Comparison of ENCODE assay signal across 9 cellular contexts in the genomic region with DNA sequence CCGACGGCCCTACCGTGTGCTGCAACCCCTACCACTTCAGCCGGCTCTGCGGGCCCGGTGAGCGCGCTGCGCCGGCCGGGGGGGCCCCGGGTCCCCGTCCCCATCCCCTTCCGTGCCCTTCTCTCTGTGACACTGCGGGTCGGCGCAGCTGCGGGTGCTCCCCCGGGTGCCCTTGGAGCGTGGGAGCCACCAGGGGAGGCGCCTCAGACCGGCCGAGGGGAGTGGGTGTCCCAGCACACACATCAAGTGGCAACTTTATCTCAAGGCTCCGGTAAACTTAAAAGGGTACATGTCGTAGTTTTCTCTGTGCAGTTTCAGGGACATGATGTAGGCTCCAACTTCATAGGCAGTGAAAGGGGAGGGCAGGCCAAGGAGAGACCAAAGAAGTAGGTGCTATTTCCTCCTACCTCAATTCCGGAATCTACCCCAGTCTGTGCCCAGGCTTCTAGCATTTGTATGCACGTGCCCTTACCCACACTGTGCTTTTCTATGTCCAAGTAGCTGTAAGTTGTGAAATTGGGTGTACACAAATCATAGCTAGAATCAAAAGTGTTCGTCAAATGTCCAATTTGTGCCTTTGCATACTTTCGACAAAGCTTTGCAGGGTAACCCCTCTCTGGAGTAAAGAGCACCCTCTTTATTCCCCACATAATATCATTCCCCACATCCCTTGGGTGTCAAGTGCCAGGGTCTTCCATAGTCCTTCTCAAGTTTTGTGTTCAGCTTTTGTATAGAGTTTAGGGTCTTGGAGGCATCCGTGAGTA. TPM values are rescaled to one million over a fixed set of nuclear protein-coding genes. Genes with fewer than 3 reads are reported as not detected.
DNase-seq lines count a peak whose midpoint lies in the region; ATAC-seq, FAIRE-seq and TF ChIP-seq lines count a peak whose summit lies in the region.
"Had no signal": no experiment of that assay in that cellular context is flagged by ENCODE, and none has a peak within 500 bp of the region (broad histone marks: within the 10 kb centered on the region; RNA-seq: fewer than 3 reads in every experiment).

No MANE protein-coding gene starts in this region.

- no peak overlapping the region for H3K4me3 ChIP-seq in CD8-positive, alpha-beta memory T cell (ENCODE audit: low read length)
- peak overlapping the region; percentile 54 to 83 (median 62); a peak in 7 of 8 replicates for H3K4me3 ChIP-seq in H1 (ENCODE audit: extremely low read depth in 1 of 4, insufficient read depth in 2 of 4, low read depth in 3 of 4, low read length in 4 of 4)
- H3K4me3 ChIP-seq in neutrophil (ENCODE audit: low read depth in 1 of 2, low read length in 1 of 2): peak overlapping the region; percentile 36 to 86

- H2BK15ac ChIP-seq in H1 (ENCODE audit: low read length): no peak overlapping the region

- H3K36me3 Mint-ChIP-seq in CD8-positive, alpha-beta memory T cell: no peaks in the 10 kb centered on the region

- no peak overlapping the region for H4K5ac ChIP-seq in H1 (ENCODE audit: insufficient read length, low read depth, low read length)

- H3K23me2 ChIP-seq in H1 (ENCODE audit: low read depth, low read length): peaks cover 26% of the 10 kb centered on the region; the same call in 1 of the 2 replicates

- no peak overlapping the region for H2BK120ac ChIP-seq in H1 (replicated peaks; ENCODE audit: low read depth, low read length)

- CTCF ChIA-PET in CD8-positive, alpha-beta memory T cell (lab: Charles Lee): interaction anchor here (0.6 to 1.9 kb wide), 2 partner anchors 17 to 49 kb away, joined by 3 to 4 read pairs; no protein-coding TSS in a partner anchor
- CTCF ChIA-PET in H1 (lab: Charles Lee; ENCODE audit: partially characterized antibody): interaction anchor here (0.8 to 16.9 kb wide), 15 partner anchors 20 to 1319 kb away, joined by 3 to 361 read pairs (median 5); no protein-coding TSS in a partner anchor

- H4K91ac ChIP-seq in H1 (replicated peaks; ENCODE audit: insufficient read length, low read length): no peak overlapping the region

- 21% methylated on average over 27 of the region's 30 CpGs; no CpG with 5 or more reads in 1 of the 2 experiments for WGBS in H1 (ENCODE audit: extremely low coverage in 1 of 2, insufficient coverage in 1 of 2, insufficient read length in 1 of 2, insufficient replicate concordance in 2 of 2, low coverage in 1 of 2, low lambda C conversion rate in 2 of 2, missing lambda C conversion rate in 1 of 2), 2 experiments

- no peaks in the 10 kb centered on the region for H3K9me3 ChIP-seq in CD8-positive, alpha-beta memory T cell (ENCODE audit: low read length)
- H3K9me3 ChIP-seq in H1 (ENCODE audit: insufficient read depth in 2 of 2, low read depth in 1 of 2, low read length in 1 of 2): no peaks in the 10 kb centered on the region
- no peaks in the 10 kb centered on the region for H3K9me3 ChIP-seq in neutrophil

- no peak overlapping the region for H2AFZ ChIP-seq in H1 (ENCODE audit: low read length)

- H3K27me3 ChIP-seq in CD8-positive, alpha-beta memory T cell (ENCODE audit: insufficient read depth, low read length, poor library complexity, severe bottlenecking): peaks cover 20% of the 10 kb centered on the region
- H3K27me3 ChIP-seq in H1 (replicated peaks in 1 of 4; ENCODE audit: control insufficient read depth in 3 of 4, extremely low read depth in 1 of 4, insufficient read depth in 3 of 4, low read length in 3 of 4) (peaks cover 18 to 45% (median 35%) of the 10 kb centered on the region in 4 experiments; a peak in 6 of 7 replicates), neutrophil (peaks cover 51% of the 10 kb centered on the region)

- DNase-seq in CD8-positive, alpha-beta memory T cell: peak in 1 of 5 donors; percentile 2
- DNase-seq in NOMO-1 treated with dmso at 0.1 percent for 144 hours (lab: John Stamatoyannopoulos, UW; ENCODE audit: unreplicated experiment) (peak; percentile 16), H1 (ENCODE audit: low read depth in 1 of 2, low spot score in 2 of 2) (no peak), Kasumi-1 (lab: John Stamatoyannopoulos, UW) (no peak)
- DNase-seq in stimulated activated CD8-positive, alpha-beta memory T cell treated with anti-CD3 and anti-CD28 coated beads, Interleukin-4, amount 100 ng/mL, for 48 hours: no peak

- H3K9me3 Mint-ChIP-seq in CD8-positive, alpha-beta memory T cell: no peaks in the 10 kb centered on the region

- H2BK12ac ChIP-seq in H1 (ENCODE audit: low read depth, low read length): peak overlapping the region; percentile 33; the same call in 1 of the 2 replicates

- no peak for TF ChIP-seq POLR2A in H1 (IDR thresholded peaks at IDR 0.05; ENCODE audit: control extremely low read depth in 1 of 2, low read depth in 2 of 2, low read length in 2 of 2)
- TF ChIP-seq POLR2A in GM18505 (IDR thresholded peaks at IDR 0.05; ENCODE audit: borderline replicate concordance, extremely low read depth, insufficient read depth, insufficient read length): no peak

- no peak overlapping the region; the same call in 1 of the 2 replicates for H2AK5ac ChIP-seq in H1 (ENCODE audit: low read depth, low read length)

- H3K4ac ChIP-seq in H1 (replicated peaks; ENCODE audit: insufficient read length, low read depth, low read length): no peak overlapping the region

- no peak overlapping the region; the same call in none of the 2 replicates for H3K18ac ChIP-seq in H1 (ENCODE audit: extremely low read depth, low read length)

- POLR2A ChIA-PET in CD8-positive, alpha-beta memory T cell (lab: Charles Lee): interaction anchor here (0.6 kb wide), 1 partner anchor 1946 kb away, joined by 4 read pairs; no protein-coding TSS in a partner anchor
- POLR2A ChIA-PET in H1 (lab: Charles Lee; ENCODE audit: partially characterized antibody): interaction anchor here (0.5 to 3.5 kb wide), 2 partner anchors 68 to 82 kb away, joined by 3 to 17 read pairs; no protein-coding TSS in a partner anchor

- no peak overlapping the region for H3K23ac ChIP-seq in H1 (ENCODE audit: insufficient read length)

- peaks cover 18 to 31% of the 10 kb centered on the region in 2 donors for H3K27me3 Mint-ChIP-seq in CD8-positive, alpha-beta memory T cell

- no peaks in the 10 kb centered on the region for H3K36me3 ChIP-seq in CD8-positive, alpha-beta memory T cell (ENCODE audit: insufficient read depth, low read length)
- H3K36me3 ChIP-seq in H1 (ENCODE audit: control insufficient read depth in 2 of 4, insufficient read depth in 4 of 4, low read length in 3 of 4): peaks cover 0 to 8% (median 0%) of the 10 kb centered on the region in 4 experiments; a peak in 1 of 8 replicates
- no peaks in the 10 kb centered on the region for H3K36me3 ChIP-seq in neutrophil

- peaks cover 9 to 20% of the 10 kb centered on the region in 2 experiments for H4K20me1 ChIP-seq in H1 (replicated peaks in 1 of 2; ENCODE audit: control insufficient read depth in 1 of 2, insufficient read depth in 2 of 2, low read length in 2 of 2)

- H3K27ac ChIP-seq in CD8-positive, alpha-beta memory T cell (ENCODE audit: low read depth, low read length): no peak overlapping the region
- no peak overlapping the region for H3K27ac ChIP-seq in H1 (ENCODE audit: low read depth, low read length)
- no peak overlapping the region for H3K27ac ChIP-seq in neutrophil

- H3K79me2 ChIP-seq in H1 (ENCODE audit: control insufficient read depth in 1 of 2, insufficient read depth in 2 of 2, low read length in 2 of 2): no peaks in the 10 kb centered on the region

- no peaks in the 10 kb centered on the region for H3K79me1 ChIP-seq in H1 (ENCODE audit: low read depth, low read length)

- peak overlapping the region; percentile 43; the same call in 1 of the 2 replicates for H2BK20ac ChIP-seq in H1 (ENCODE audit: low read length)

- H3K27ac Mint-ChIP-seq in CD8-positive, alpha-beta memory T cell: peak overlapping the region in 2 of 8 donors; percentile 50 to 85

- no peak for FAIRE-seq in H1 (lab: Jason Lieb, UNC)
- FAIRE-seq: endometrium had no signal

- ATAC-seq in GM18505 (IDR thresholded peaks at IDR 0.05; ENCODE audit: unreplicated experiment): no peak
- ATAC-seq in HG03460 (IDR thresholded peaks at IDR 0.05; ENCODE audit: unreplicated experiment): no peak

- H3K4me1 ChIP-seq in CD8-positive, alpha-beta memory T cell (ENCODE audit: insufficient read depth, low read length): peaks cover 19% of the 10 kb centered on the region
- H3K4me1 ChIP-seq in H1 (replicated peaks in 1 of 4; ENCODE audit: control insufficient read depth in 3 of 4, insufficient read depth in 4 of 4, low read length in 3 of 4) (peaks cover 0 to 29% (median 17%) of the 10 kb centered on the region in 4 experiments; a peak in 6 of 7 replicates), neutrophil (ENCODE audit: control insufficient read depth in 1 of 2, insufficient read depth in 1 of 2, low read depth in 1 of 2, low read length in 1 of 2) (peaks cover 28 to 30% of the 10 kb centered on the region in 2 experiments)

- no peak for TF ChIP-seq CTCF in H1 (IDR thresholded peaks at IDR 0.05; ENCODE audit: control extremely low read depth in 1 of 3, insufficient read depth in 1 of 3, low read depth in 1 of 3, low read length in 3 of 3)
- TF ChIP-seq CTCF in neutrophil (IDR thresholded peaks at IDR 0.05): no peak

- H3K9ac ChIP-seq in H1 (replicated peaks in 1 of 4; ENCODE audit: extremely low read depth in 1 of 4, low read depth in 3 of 4, low read length in 3 of 4): no peak overlapping the region; a peak in 1 of 7 replicates

- no peak for TF ChIP-seq EP300 in H1 (IDR thresholded peaks at IDR 0.05; ENCODE audit: borderline replicate concordance in 1 of 2, low read depth in 2 of 2, low read length in 2 of 2)

- no peak overlapping the region for H2BK5ac ChIP-seq in H1 (ENCODE audit: low read depth, low read length)

- no peak overlapping the region for H3K56ac ChIP-seq in H1 (replicated peaks; ENCODE audit: insufficient read length, low read depth, low read length)

- H3K4me1 Mint-ChIP-seq in CD8-positive, alpha-beta memory T cell: peaks cover 19 to 30% (median 21%) of the 10 kb centered on the region in 3 donors

- no peak overlapping the region for H3K14ac ChIP-seq in H1 (ENCODE audit: insufficient read length)

- H4K8ac ChIP-seq in H1 (ENCODE audit: extremely low read depth, insufficient read depth, low read length): no peak overlapping the region

- H3K4me3 Mint-ChIP-seq in CD8-positive, alpha-beta memory T cell: peak overlapping the region; percentile 76 to 90 (median 86)

- peak overlapping the region; percentile 90 to 96 for H3K4me2 ChIP-seq in H1 (ENCODE audit: insufficient read depth in 1 of 2, low read depth in 2 of 2, low read length in 2 of 2)

- TF ChIP-seq RAD21 in H1 (IDR thresholded peaks at IDR 0.05 in 1 of 2, conservative IDR thresholded peaks at IDR 0.05 in 1 of 2; ENCODE audit: low read depth in 2 of 2, low read length in 2 of 2): no peak

RNA-seq across cellular contexts. Expression of gene SMAD6, which starts 2.2 kb away (rescaled TPM):
- total RNA-seq in CD8-positive, alpha-beta memory T cell: under 1 TPM; 0.04 to 0.26 TPM
- not detected for polyA plus RNA-seq in CD8-positive, alpha-beta memory T cell
- total RNA-seq in H1 (2021; fragmentation: NEBNext Ultra II Directional; extraction: Animal tissue kit (Norgen Biotek cat#: 25700)): 7.0 and 7.6 TPM in 2 replicates
- 1.8 and 3.4 TPM in 2 replicates for polyA plus RNA-seq in H1 (2011; rRNA removed)
- polyA plus RNA-seq in H1 (2011; cell fraction: cytosol; rRNA removed): 2.6 TPM
- polyA plus RNA-seq in H1 (2011; cell fraction: nucleus; rRNA removed): 11.4 TPM
- 2.9 to 3.9 TPM (median 3.1 TPM) in 4 replicates for polyA plus RNA-seq in H1 (2012, experiment 1 of 2)
- 2.1 TPM for polyA plus RNA-seq in H1 (2012, experiment 2 of 2)
- polyA plus RNA-seq in H1 (2013, experiment 1 of 2): 1.9 TPM
- 2.1 TPM for polyA plus RNA-seq in H1 (2013, experiment 2 of 2)
- polyA minus RNA-seq in H1 (2011; rRNA and poly(A)+ RNA removed): 3.9 and 6.1 TPM in 2 replicates
- polyA minus RNA-seq in H1 (2011; cell fraction: cytosol; rRNA and poly(A)+ RNA removed): 6.3 TPM
- polyA minus RNA-seq in H1 (2011; cell fraction: nucleus; rRNA and poly(A)+ RNA removed): 12.2 TPM
